Comparison of ENCODE assay signal across 10 cellular contexts in the genomic region with DNA sequence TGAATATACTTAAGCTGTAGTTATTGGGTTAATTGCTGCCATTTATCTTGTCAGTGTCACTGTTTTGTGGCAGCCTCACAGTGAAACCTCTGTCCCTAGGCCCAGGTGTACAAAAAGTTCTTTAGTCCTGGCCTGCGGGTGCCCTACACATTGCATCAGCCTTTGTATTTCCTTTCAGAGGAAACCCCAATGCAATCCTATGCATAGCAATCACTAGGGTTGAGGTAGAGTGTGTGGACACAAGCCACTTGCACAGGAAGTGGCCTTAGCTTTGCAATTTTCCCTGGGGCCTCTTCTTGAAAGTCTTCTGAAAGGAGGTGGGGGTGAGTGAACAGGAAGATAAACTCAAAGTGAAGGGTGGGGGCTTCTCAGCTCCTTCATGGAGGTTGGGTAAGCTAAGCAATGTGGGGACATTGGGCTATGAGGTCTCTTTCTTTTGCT. TPM values are rescaled to one million over a fixed set of nuclear protein-coding genes. Genes with fewer than 3 reads are reported as not detected.
DNase-seq lines count a peak whose midpoint lies in the region; ATAC-seq, FAIRE-seq and TF ChIP-seq lines count a peak whose summit lies in the region.
"Had no signal": no experiment of that assay in that cellular context is flagged by ENCODE, and none has a peak within 500 bp of the region (broad histone marks: within the 10 kb centered on the region; RNA-seq: fewer than 3 reads in every experiment).

No MANE protein-coding gene starts in this region.

- no peak for TF ChIP-seq RAD21 in GM12878 (IDR thresholded peaks at IDR 0.05; ENCODE audit: insufficient read depth, low read depth, low read length)

- H3K9ac ChIP-seq in DND-41 (ENCODE audit: low read depth, low read length) (peak overlapping the region; percentile 36; the same call in 1 of the 2 replicates), GM12878 (ENCODE audit: control insufficient read depth, insufficient read depth, low read length) (no peak overlapping the region)

- H3K4me2 ChIP-seq in DND-41 (ENCODE audit: insufficient read depth, low read length) (peak overlapping the region; percentile 36), GM12878 (ENCODE audit: control insufficient read depth, insufficient read depth) (no peak overlapping the region)

- intact Hi-C loops in GM12878 (cut with micrococcal nuclease; ENCODE audit: unreplicated experiment): loop anchor here (2.0 to 10.0 kb wide), 5 partner anchors 31 to 723 kb away; no protein-coding TSS in a partner anchor

- H3K36me3 ChIP-seq in DND-41 (ENCODE audit: insufficient read depth, low read length) (no peaks in the 10 kb centered on the region), GM12878 (ENCODE audit: control insufficient read depth in 2 of 2, insufficient read depth in 2 of 2, low read length in 1 of 2) (no peaks in the 10 kb centered on the region)

- WGBS in GM12878 (ENCODE audit: insufficient coverage, insufficient replicate concordance, low lambda C conversion rate, missing lambda C conversion rate): 0% methylated on average over 1 of the region's 1 CpG

- ATAC-seq in DND-41 (ENCODE audit: insufficient read depth, low read depth) (peak; percentile 81), GM21367 (IDR thresholded peaks at IDR 0.05; ENCODE audit: unreplicated experiment) (peak; percentile 43), HG03558 (IDR thresholded peaks at IDR 0.05; ENCODE audit: extremely low read depth, unreplicated experiment) (peak; percentile 26), GM12878 (peak; percentile 66)

- FAIRE-seq in GM12878 (lab: Jason Lieb, UNC) (no peak), H54 (lab: Jason Lieb, UNC) (no peak)
- FAIRE-seq: G401.6 had no signal

- H3K4me3 ChIP-seq in DND-41 (ENCODE audit: low read depth in 1 of 2, low read length in 2 of 2): no peak overlapping the region
- H3K4me3 ChIP-seq in GM12878: no peak overlapping the region

- H4K20me1 ChIP-seq in DND-41 (ENCODE audit: insufficient read depth, low read length) (no peaks in the 10 kb centered on the region), GM12878 (ENCODE audit: control insufficient read depth, insufficient read depth) (no peaks in the 10 kb centered on the region)

- H3K9me3 ChIP-seq in DND-41 (ENCODE audit: insufficient read depth, low read length, severe bottlenecking) (no peaks in the 10 kb centered on the region), GM12878 (replicated peaks; ENCODE audit: control insufficient read depth, insufficient read depth, low read length) (no peaks in the 10 kb centered on the region; the same call in none of the 3 replicates)

- no TSS peak for BruUV-seq in GM12878 (replicated peaks; lab: Mats Ljungman, UMichigan)

- H3K27ac ChIP-seq in DND-41 (ENCODE audit: low read length): peak overlapping the region; percentile 91
- H3K27ac ChIP-seq in GM12878 (ENCODE audit: control insufficient read depth, insufficient read depth): peak overlapping the region; percentile 87
- no peak overlapping the region for H3K27ac ChIP-seq in RWPE1

- CTCF ChIA-PET in GM12878 (lab: Yijun Ruan, JAX) (interaction anchor here (0.6 to 1.9 kb wide), 4 partner anchors 8 to 411 kb away, joined by 3 to 5 read pairs (median 4); no protein-coding TSS in a partner anchor), RWPE1 (lab: Yijun Ruan, JAX) (no interaction called here)

- H2AFZ ChIP-seq in DND-41 (ENCODE audit: low read depth, low read length) (no peak overlapping the region), GM12878 (ENCODE audit: control insufficient read depth, low read depth, low read length) (no peak overlapping the region)

- TF ChIP-seq CTCF in DND-41 (IDR thresholded peaks at IDR 0.05; ENCODE audit: borderline replicate concordance, extremely low read depth, low read length, poor library complexity, severe bottlenecking): no peak
- no peak for TF ChIP-seq CTCF in GM12878 (IDR thresholded peaks at IDR 0.05 in 2 of 3, conservative IDR thresholded peaks at IDR 0.05 in 1 of 3; ENCODE audit: control insufficient read depth in 2 of 3, extremely low read depth in 1 of 3, insufficient read depth in 1 of 3, low read depth in 3 of 3, low read length in 3 of 3)
- TF ChIP-seq CTCF in RWPE1 (conservative IDR thresholded peaks at IDR 0.05; ENCODE audit: low read depth): no peak

- DNase-seq in DND-41: peak; percentile 81
- peak; percentile 48 for DNase-seq in GM12878 (ENCODE audit: low read depth, low spot score)
- no peak for DNase-seq in H54 (ENCODE audit: insufficient read length, low spot score)
- DNase-seq in AG08395 (ENCODE audit: low spot score): no peak
- no peak for DNase-seq in RWPE1 (ENCODE audit: low spot score)
- no peak for DNase-seq in iPS-NIHi7 (ENCODE audit: extremely low spot score)
- DNase-seq: NCI-H1694 treated with DMSO at 0.1 percent for 48 hours had no signal

- in situ Hi-C loops in GM12878 (cut with MboI): loop anchor here (25.0 kb wide), 1 partner anchor 1800 kb away; the partner anchor contains the start of gene AMER1

- H3K27me3 ChIP-seq in DND-41 (ENCODE audit: insufficient read depth, low read length, poor library complexity): no peaks in the 10 kb centered on the region
- H3K27me3 ChIP-seq in GM12878 (replicated peaks in 1 of 2; ENCODE audit: control insufficient read depth in 2 of 2, insufficient read depth in 2 of 2, low read length in 1 of 2): no peaks in the 10 kb centered on the region

- POLR2A ChIA-PET in GM12878 (lab: Charles Lee): interaction anchor here (0.6 to 1.4 kb wide), 5 partner anchors 8 to 341 kb away, joined by 3 read pairs; no protein-coding TSS in a partner anchor
- POLR2A ChIA-PET in RWPE1 (lab: Yijun Ruan, JAX; ENCODE audit: low non-redundant PET): no interaction called here

- peaks cover 98% of the 10 kb centered on the region for H3K4me1 ChIP-seq in DND-41 (ENCODE audit: insufficient read depth, low read length)
- H3K4me1 ChIP-seq in GM12878 (ENCODE audit: control insufficient read depth, insufficient read depth, low read length): peaks cover 50% of the 10 kb centered on the region

- no peak for TF ChIP-seq POLR2A in GM12878 (IDR thresholded peaks at IDR 0.05; ENCODE audit: low read depth, low read length)
- TF ChIP-seq POLR2A in H54 (IDR thresholded peaks at IDR 0.05; ENCODE audit: low read depth, low read length): no peak

- H3K79me2 ChIP-seq in DND-41 (ENCODE audit: insufficient read depth, low read length) (no peaks in the 10 kb centered on the region), GM12878 (ENCODE audit: control insufficient read depth, insufficient read depth, low read length) (no peaks in the 10 kb centered on the region)

- SMC1A ChIA-PET in GM12878 (lab: Charles Lee; ENCODE audit: uncharacterized antibody, unreplicated experiment): interaction anchor here (0.8 to 10.6 kb wide), 9 partner anchors 8 to 432 kb away, joined by 3 to 85 read pairs (median 3); partner anchors contain the start of gene VSIG4

- no peak for TF ChIP-seq EP300 in GM12878 (IDR thresholded peaks at IDR 0.05; ENCODE audit: borderline replicate concordance in 1 of 2, control insufficient read depth in 1 of 2, low read depth in 2 of 2, low read length in 2 of 2)

- RAD21 ChIA-PET in GM12878 (lab: Charles Lee; ENCODE audit: unreplicated experiment): interaction anchor here (0.8 to 2.8 kb wide), 6 partner anchors 10 to 317 kb away, joined by 3 to 9 read pairs (median 6); no protein-coding TSS in a partner anchor

TF ChIP-seq in GM12878, 131 proteins besides CTCF, POLR2A, EP300 and RAD21 (continues in another document):
- TF ChIP-seq, protein P1, sequence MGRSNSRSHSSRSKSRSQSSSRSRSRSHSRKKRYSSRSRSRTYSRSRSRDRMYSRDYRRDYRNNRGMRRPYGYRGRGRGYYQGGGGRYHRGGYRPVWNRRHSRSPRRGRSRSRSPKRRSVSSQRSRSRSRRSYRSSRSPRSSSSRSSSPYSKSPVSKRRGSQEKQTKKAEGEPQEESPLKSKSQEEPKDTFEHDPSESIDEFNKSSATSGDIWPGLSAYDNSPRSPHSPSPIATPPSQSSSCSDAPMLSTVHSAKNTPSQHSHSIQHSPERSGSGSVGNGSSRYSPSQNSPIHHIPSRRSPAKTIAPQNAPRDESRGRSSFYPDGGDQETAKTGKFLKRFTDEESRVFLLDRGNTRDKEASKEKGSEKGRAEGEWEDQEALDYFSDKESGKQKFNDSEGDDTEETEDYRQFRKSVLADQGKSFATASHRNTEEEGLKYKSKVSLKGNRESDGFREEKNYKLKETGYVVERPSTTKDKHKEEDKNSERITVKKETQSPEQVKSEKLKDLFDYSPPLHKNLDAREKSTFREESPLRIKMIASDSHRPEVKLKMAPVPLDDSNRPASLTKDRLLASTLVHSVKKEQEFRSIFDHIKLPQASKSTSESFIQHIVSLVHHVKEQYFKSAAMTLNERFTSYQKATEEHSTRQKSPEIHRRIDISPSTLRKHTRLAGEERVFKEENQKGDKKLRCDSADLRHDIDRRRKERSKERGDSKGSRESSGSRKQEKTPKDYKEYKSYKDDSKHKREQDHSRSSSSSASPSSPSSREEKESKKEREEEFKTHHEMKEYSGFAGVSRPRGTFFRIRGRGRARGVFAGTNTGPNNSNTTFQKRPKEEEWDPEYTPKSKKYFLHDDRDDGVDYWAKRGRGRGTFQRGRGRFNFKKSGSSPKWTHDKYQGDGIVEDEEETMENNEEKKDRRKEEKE (IDR thresholded peaks at IDR 0.05): no peak
- TF ChIP-seq YY1 (IDR thresholded peaks at IDR 0.05; ENCODE audit: low read depth, low read length) (no peak), POLR2AphosphoS2 (IDR thresholded peaks at IDR 0.05; ENCODE audit: low read depth, low read length) (no peak)

RNA-seq across cellular contexts. Expression of gene VSIG4, which starts 27.8 kb away (rescaled TPM):
- total RNA-seq in GM12878 (2013; cell fraction: nucleolus; rRNA removed): not detected in 2 replicates
- total RNA-seq in GM12878 (2014; rRNA removed) (not detected in 2 replicates), GM12878 (2014; rRNA removed; fragmentation: Illumina TruSeq; extraction: Trizol) (not detected in 2 replicates), GM12878 (2021) (0.13 and 0.36 TPM in 2 replicates)
- polyA plus RNA-seq in GM12878 (2011; ENCODE audit: low read depth): not detected
- polyA plus RNA-seq in GM12878 (2011; rRNA removed) (0.05 TPM in 1 of 2 replicates, not detected in the other), GM12878 (2014; fragmentation: Illumina TruSeq; extraction: Trizol) (not detected in 2 replicates), GM12878 (2014; fragmentation: Nextera tagmentation; extraction: Ambion mirVana) (not detected), GM12878 (2014; rRNA removed) (not detected in 2 replicates), GM12878 (2016; fragmentation: Nextera tagmentation; extraction: Ambion mirVana) (not detected)
- 0.05 and 0.06 TPM in 2 replicates for polyA plus RNA-seq in GM12878 (2011; cell fraction: cytosol; rRNA removed)
- polyA plus RNA-seq in GM12878 (2011; cell fraction: nucleus; rRNA removed): 0.10 TPM in 1 of 2 replicates, not detected in the other
- polyA plus RNA-seq in GM12878 (2012): not detected in 2 replicates
- polyA minus RNA-seq in GM12878 (2011; rRNA and poly(A)+ RNA removed): 0.15 TPM in 1 of 2 replicates, not detected in the other
- not detected in 2 replicates for polyA minus RNA-seq in GM12878 (2011; cell fraction: cytosol; rRNA and poly(A)+ RNA removed)
- polyA minus RNA-seq in GM12878 (2011; cell fraction: nucleus; rRNA and poly(A)+ RNA removed): not detected in 2 replicates

Comparison
In these comparisons a context has a peak if more than half of its experiments do, and no peak if none do; other contexts are left out.
1. ATAC-seq: peak in every context shown above with its lines; median percentile 81 in DND-41; 66 in GM12878; 43 in GM21367; 26 in HG03558.
2. DNase-seq: peak in DND-41 (single experiment) and GM12878 (single experiment); none in H54 (single experiment), AG08395 (single experiment), RWPE1 (single experiment) and iPS-NIHi7 (single experiment).